Comparison of ENCODE assay signal across 8 cellular contexts in genomic region chrX:139932077-139932900, GRCh38. TPM values are rescaled to one million over a fixed set of nuclear protein-coding genes. Genes with fewer than 3 reads are reported as not detected.
DNase-seq lines count a peak whose midpoint lies in the region; ATAC-seq, FAIRE-seq and TF ChIP-seq lines count a peak whose summit lies in the region.

No MANE protein-coding gene starts in this region.

- DNase-seq in ACHN, result peak; percentile 40
- peak; percentile 3 for DNase-seq in RCC 7860 (ENCODE audit: low spot score)
- peak; percentile 78 for DNase-seq in Right ventricle myocardium inferior (ENCODE audit: missing footprints)
- peak; percentile 87 for DNase-seq in osteocyte (ENCODE audit: extremely low spot score, unreplicated experiment)
- DNase-seq in D721Med (ENCODE audit: insufficient read length, low spot score), result no peak

- H3K36me3 Mint-ChIP-seq in activated naive CD4-positive, alpha-beta T cell treated with anti-CD3 and anti-CD28 coated beads, Interleukin-2, amount 50 U/mL, for 24 hours, result no peaks in the 10 kb centered on the region
- H3K36me3 Mint-ChIP-seq in osteocyte (ENCODE audit: unreplicated experiment), result no peaks in the 10 kb centered on the region

- intact Hi-C loops in Right ventricle myocardium inferior (cut with DNase I), result loop anchor here (2.0 kb wide), 1 partner anchor 103 kb away; no protein-coding TSS in a partner anchor

- no peaks in the 10 kb centered on the region for H3K27me3 Mint-ChIP-seq in activated naive CD4-positive, alpha-beta T cell treated with anti-CD3 and anti-CD28 coated beads, Interleukin-2, amount 50 U/mL, for 24 hours
- H3K27me3 Mint-ChIP-seq in osteocyte (ENCODE audit: unreplicated experiment), result no peaks in the 10 kb centered on the region

- peak; percentile 10 for TF ChIP-seq CTCF in osteocyte (IDR thresholded peaks at IDR 0.05)
- no peak for TF ChIP-seq CTCF in D721Med (IDR thresholded peaks at IDR 0.05; ENCODE audit: insufficient read depth, missing control alignments)

- H3K4me1 Mint-ChIP-seq in activated naive CD4-positive, alpha-beta T cell treated with anti-CD3 and anti-CD28 coated beads, Interleukin-2, amount 50 U/mL, for 24 hours, result peaks cover 29% of the 10 kb centered on the region
- H3K4me1 Mint-ChIP-seq in osteocyte (ENCODE audit: unreplicated experiment), result peaks cover 26% of the 10 kb centered on the region

- no peaks in the 10 kb centered on the region for H3K9me3 Mint-ChIP-seq in activated naive CD4-positive, alpha-beta T cell treated with anti-CD3 and anti-CD28 coated beads, Interleukin-2, amount 50 U/mL, for 24 hours
- H3K9me3 Mint-ChIP-seq in osteocyte (ENCODE audit: unreplicated experiment), result peaks cover 5% of the 10 kb centered on the region

- H3K27ac Mint-ChIP-seq in activated naive CD4-positive, alpha-beta T cell treated with anti-CD3 and anti-CD28 coated beads, Interleukin-2, amount 50 U/mL, for 24 hours, result peak overlapping the region; percentile 98
- H3K27ac Mint-ChIP-seq in osteocyte (ENCODE audit: unreplicated experiment), result peak overlapping the region; percentile 83

- ATAC-seq in GM18519 (IDR thresholded peaks at IDR 0.05; ENCODE audit: low FRiP score, unreplicated experiment) (peak; percentile 23), HG03039 (IDR thresholded peaks at IDR 0.05; ENCODE audit: unreplicated experiment) (peak; percentile 34), Right ventricle myocardium inferior (peak; percentile 57)

- in situ Hi-C loops in ACHN (cut with HindIII; ENCODE audit: low pct_ligation_motif_present, low pct_unique_long_range_greater_than_20kb, low sequenced_read_pairs), result no loop called here

- FAIRE-seq in RCC 7860 (lab: Jason Lieb, UNC) (no peak), D721Med (lab: Jason Lieb, UNC) (no peak)

- H3K4me3 Mint-ChIP-seq in activated naive CD4-positive, alpha-beta T cell treated with anti-CD3 and anti-CD28 coated beads, Interleukin-2, amount 50 U/mL, for 24 hours, result peak overlapping the region; percentile 88
- H3K4me3 Mint-ChIP-seq in osteocyte (ENCODE audit: unreplicated experiment), result peak overlapping the region; percentile 81

RNA-seq across cellular contexts. Expression of gene ATP11C, which starts 0.6 kb away (rescaled TPM):
- total RNA-seq in Right ventricle myocardium inferior (6.0 TPM), osteocyte (24.1 and 26.2 TPM in 2 replicates)

RNA-seq across cellular contexts. Expression of gene CXorf66, which starts 33.0 kb away (rescaled TPM):
- total RNA-seq in Right ventricle myocardium inferior, result not detected
- total RNA-seq in osteocyte, result not detected in 2 replicates
